ENCODE assay signal across 19 cellular contexts in genomic region chr22:38289583-38290082, GRCh38. TPM values are rescaled to one million over a fixed set of nuclear protein-coding genes. Genes with fewer than 3 reads are reported as not detected.
A peak's percentile ranks its signal among the peaks of the same experiment; 100 is the strongest.
DNase-seq lines count a peak whose midpoint lies in the region; ATAC-seq and TF ChIP-seq lines count a peak whose summit lies in the region.
"Had no signal": no experiment of that assay in that cellular context is flagged by ENCODE, and none has a peak within 500 bp of the region (broad histone marks: within the 10 kb centered on the region; RNA-seq: fewer than 3 reads in every experiment).

No MANE protein-coding gene starts in this region.

- no peaks in the 10 kb centered on the region for H3K9me3 ChIP-seq in cardiac muscle cell (ENCODE audit: low read depth)
- H3K9me3 ChIP-seq in upper lobe of right lung, result no peaks in the 10 kb centered on the region
- H3K9me3 ChIP-seq: heart right ventricle, pancreas had no signal

- ATAC-seq in upper lobe of right lung (peak; percentile 83), HG03159 (IDR thresholded peaks at IDR 0.05; ENCODE audit: unreplicated experiment) (no peak)
- ATAC-seq: activated CD4-positive, alpha-beta T cell treated with anti-CD3 and anti-CD28 coated beads for 36 hours; stimulated activated naive B cell treated with anti-CD40 and anti-IgM and Interleukin-4, amounts not matched to agents 10 μg/mL and 1 μg/mL and 100 μg/mL, for 72 hours had no signal

- peak overlapping the region in 4 of 5 experiments; percentile 40 to 89 (median 67) for H3K27ac Mint-ChIP-seq in brain
- H3K27ac Mint-ChIP-seq in mesothelial cell of epicardium, result peak overlapping the region; percentile 78
- H3K27ac Mint-ChIP-seq: activated CD4-positive, alpha-beta T cell treated with anti-CD3 and anti-CD28 coated beads for 36 hours; activated naive CD4-positive, alpha-beta T cell treated with anti-CD3 and anti-CD28 coated beads for 36 hours; CD4-positive, alpha-beta T cell; stimulated activated naive B cell treated with anti-CD40 and anti-IgM and Interleukin-4, amounts not matched to agents 10 μg/mL and 1 μg/mL and 100 μg/mL, for 72 hours had no signal

- H3K9me3 Mint-ChIP-seq in brain (no peaks in the 10 kb centered on the region), mesothelial cell of epicardium (no peaks in the 10 kb centered on the region)
- H3K9me3 Mint-ChIP-seq: activated naive CD4-positive, alpha-beta T cell treated with anti-CD3 and anti-CD28 coated beads for 36 hours; CD4-positive, alpha-beta T cell; stimulated activated naive B cell treated with anti-CD40 and anti-IgM and Interleukin-4, amounts not matched to agents 10 μg/mL and 1 μg/mL and 100 μg/mL, for 72 hours had no signal

- no peak for TF ChIP-seq CTCF in cardiac muscle cell (IDR thresholded peaks at IDR 0.05; ENCODE audit: low read depth, low read length)
- TF ChIP-seq CTCF in brain (conservative IDR thresholded peaks at IDR 0.05), result no peak
- no peak for TF ChIP-seq CTCF in mesothelial cell of epicardium (IDR thresholded peaks at IDR 0.05; ENCODE audit: unreplicated experiment)
- no peak for TF ChIP-seq CTCF in upper lobe of right lung (IDR thresholded peaks at IDR 0.05)

- H3K27ac ChIP-seq in cardiac muscle cell, result peak overlapping the region; percentile 90
- peak overlapping the region; percentile 30 for H3K27ac ChIP-seq in upper lobe of right lung
- H3K27ac ChIP-seq: pancreas had no signal

- no peak overlapping the region for H3K4me3 Mint-ChIP-seq in brain
- no peak overlapping the region for H3K4me3 Mint-ChIP-seq in mesothelial cell of epicardium
- H3K4me3 Mint-ChIP-seq: activated CD4-positive, alpha-beta T cell treated with anti-CD3 and anti-CD28 coated beads for 36 hours; activated naive CD4-positive, alpha-beta T cell treated with anti-CD3 and anti-CD28 coated beads for 36 hours; CD4-positive, alpha-beta T cell; stimulated activated naive B cell treated with anti-CD40 and anti-IgM and Interleukin-4, amounts not matched to agents 10 μg/mL and 1 μg/mL and 100 μg/mL, for 72 hours had no signal

- H3K4me1 Mint-ChIP-seq in brain (no peaks in the 10 kb centered on the region), mesothelial cell of epicardium (peaks cover 10% of the 10 kb centered on the region)
- H3K4me1 Mint-ChIP-seq: activated CD4-positive, alpha-beta T cell treated with anti-CD3 and anti-CD28 coated beads for 36 hours had no signal

- H3K4me3 ChIP-seq in cardiac muscle cell (no peak overlapping the region), upper lobe of right lung (no peak overlapping the region)
- H3K4me3 ChIP-seq: heart right ventricle, pancreas had no signal

- H3K36me3 ChIP-seq in cardiac muscle cell (peaks cover 26% of the 10 kb centered on the region), upper lobe of right lung (peaks cover 31% of the 10 kb centered on the region)

- DNase-seq in cardiac muscle cell (ENCODE audit: low read depth in 1 of 2, low spot score in 1 of 2) (no peak), cardiac septum (ENCODE audit: low spot score) (no peak), mesothelial cell of epicardium (ENCODE audit: low spot score in 2 of 2, unreplicated experiment in 2 of 2) (no peak), upper lobe of right lung (peak; percentile 76), NCI-H524 (lab: John Stamatoyannopoulos, UW) (no peak)
- no peak for DNase-seq in central memory CD4-positive, alpha-beta T cell
- DNase-seq: activated CD4-positive, alpha-beta T cell treated with anti-CD3 and anti-CD28 coated beads for 36 hours; activated naive CD4-positive, alpha-beta T cell treated with anti-CD3 and anti-CD28 coated beads for 36 hours; activated T-cell treated with anti-CD3 and anti-CD28 coated beads for 4 hours; CD4-positive, alpha-beta T cell; heart right ventricle; islet precursor cell; NCI-H1048; NCI-H2107; pancreas; SIG-M5; stimulated activated naive B cell treated with anti-CD40 and anti-IgM and Interleukin-4, amounts not matched to agents 10 μg/mL and 1 μg/mL and 100 μg/mL, for 72 hours had no signal

- H3K27me3 ChIP-seq in cardiac muscle cell, result no peaks in the 10 kb centered on the region
- no peaks in the 10 kb centered on the region for H3K27me3 ChIP-seq in upper lobe of right lung
- H3K27me3 ChIP-seq: heart right ventricle, pancreas had no signal

- peaks cover 5% of the 10 kb centered on the region for H3K4me1 ChIP-seq in cardiac muscle cell (ENCODE audit: low read depth)
- no peaks in the 10 kb centered on the region for H3K4me1 ChIP-seq in upper lobe of right lung
- H3K4me1 ChIP-seq: pancreas had no signal

- H3K36me3 Mint-ChIP-seq in brain, result peaks cover 50% of the 10 kb centered on the region
- H3K36me3 Mint-ChIP-seq in mesothelial cell of epicardium, result peaks cover 18% of the 10 kb centered on the region

- intact Hi-C loops in cardiac septum (cut with DNase I) (no loop called here), upper lobe of right lung (cut with DNase I) (no loop called here)

- H3K27me3 Mint-ChIP-seq in brain (peaks cover 2% of the 10 kb centered on the region), mesothelial cell of epicardium (ENCODE audit: low read depth) (no peaks in the 10 kb centered on the region)
- H3K27me3 Mint-ChIP-seq: activated CD4-positive, alpha-beta T cell treated with anti-CD3 and anti-CD28 coated beads for 36 hours; CD4-positive, alpha-beta T cell; stimulated activated naive B cell treated with anti-CD40 and anti-IgM and Interleukin-4, amounts not matched to agents 10 μg/mL and 1 μg/mL and 100 μg/mL, for 72 hours had no signal

RNA-seq across cellular contexts. Expression of gene TMEM184B, which starts 16.8 kb away (rescaled TPM):
- total RNA-seq in cardiac muscle cell, result 65.7 and 70.3 TPM in 2 replicates
- 59.6 and 68.8 TPM in 2 replicates for polyA plus RNA-seq in cardiac muscle cell
- total RNA-seq in cardiac septum, result 58.1 TPM
- 97.3 TPM for polyA plus RNA-seq in brain (ENCODE audit: insufficient read depth, low read depth, low replicate concordance)
- 61.4 to 64.0 TPM (median 62.8 TPM) in 3 replicates for total RNA-seq in mesothelial cell of epicardium
- total RNA-seq in upper lobe of right lung, result 79.2 TPM

RNA-seq across cellular contexts. Expression of gene CSNK1E, which starts 27.6 kb away (rescaled TPM):
- total RNA-seq in cardiac muscle cell (198 and 262 TPM in 2 replicates), cardiac septum (95.7 TPM), mesothelial cell of epicardium (261 to 264 TPM (median 261 TPM) in 3 replicates), upper lobe of right lung (115 TPM)
- polyA plus RNA-seq in cardiac muscle cell (179 and 193 TPM in 2 replicates), brain (ENCODE audit: insufficient read depth, low read depth, low replicate concordance) (162 TPM)
